Comparison of ENCODE assay signal across 19 cellular contexts in genomic region chr15:91973481-91973880, GRCh38.
DNase-seq lines count a peak whose midpoint lies in the region; ATAC-seq and TF ChIP-seq lines count a peak whose summit lies in the region.
"Had no signal": no experiment of that assay in that cellular context is flagged by ENCODE, and none has a peak within 500 bp of the region (broad histone marks: within the 10 kb centered on the region; RNA-seq: fewer than 3 reads in every experiment).

No MANE protein-coding gene starts in this region.

- H3K9me3 ChIP-seq in BE2C, result no peaks in the 10 kb centered on the region
- H3K9me3 ChIP-seq in HEK293 (ENCODE audit: control insufficient read depth, insufficient read depth, low read depth, low read length), result no peaks in the 10 kb centered on the region
- H3K9me3 ChIP-seq: body of pancreas, pancreas, tibial artery had no signal

- DNase-seq in BE2C (peak; percentile 25), foreskin keratinocyte (peak; percentile 74 to 85), epidermal melanocyte (ENCODE audit: insufficient read length, low spot score) (no peak), NCI-H748 (lab: John Stamatoyannopoulos, UW; ENCODE audit: unreplicated experiment) (no peak), DMS79 treated with DMSO at 0.1 percent for 48 hours (lab: John Stamatoyannopoulos, UW) (no peak), ACHN (no peak)
- DNase-seq: activated CD4-positive, alpha-beta T cell treated with anti-CD3 and anti-CD28 coated beads, Interleukin-2, amount 50 U/mL, for 4 hours; activated T-cell treated with anti-CD3 and anti-CD28 coated beads, Interleukin-2, amount 50 U/mL, for 24 hours; body of pancreas; C1 segment of cervical spinal cord; effector memory CD4-positive, alpha-beta T cell; foreskin melanocyte; MM.1S; NCI-H226; pancreas; tibial artery had no signal

- H3K4me3 ChIP-seq in BE2C (ENCODE audit: low read depth, low read length) (no peak overlapping the region), HEK293 (ENCODE audit: low read depth, low read length) (no peak overlapping the region)
- H3K4me3 ChIP-seq: body of pancreas, pancreas, tibial artery had no signal

- CTCF ChIA-PET in HEK293 (lab: Yijun Ruan, JAX), result interaction anchor here (0.6 kb wide), 1 partner anchor 149 kb away, joined by 3 read pairs; no protein-coding TSS in a partner anchor

- H3K27me3 ChIP-seq in BE2C (no peaks in the 10 kb centered on the region), foreskin keratinocyte (no peaks in the 10 kb centered on the region)
- H3K27me3 ChIP-seq: pancreas, tibial artery had no signal

- H3K36me3 ChIP-seq in BE2C, result no peaks in the 10 kb centered on the region
- H3K36me3 ChIP-seq in HEK293 (ENCODE audit: control insufficient read depth in 2 of 2, insufficient read depth in 1 of 2, low read length in 2 of 2), result no peaks in the 10 kb centered on the region
- H3K36me3 ChIP-seq: pancreas, tibial artery had no signal

- POLR2A ChIA-PET in HEK293 (lab: Yijun Ruan, JAX), result no interaction called here

- TF ChIP-seq CTCF in BE2C (IDR thresholded peaks at IDR 0.05; ENCODE audit: low read depth, low read length) (peak; percentile 63), HEK293 (tag by site-specific recombination; IDR thresholded peaks at IDR 0.05) (no peak), VCaP (conservative IDR thresholded peaks at IDR 0.05) (peak; percentile 46; the same call in 1 of the 2 replicates), foreskin keratinocyte (conservative IDR thresholded peaks at IDR 0.05) (peak; percentile 92)

- peak; percentile 82 for ATAC-seq in foreskin keratinocyte
- ATAC-seq: body of pancreas; stimulated activated effector memory CD8-positive, alpha-beta T cell treated with anti-CD3 and anti-CD28 coated beads, Interleukin-12 subunit alpha, Interleukin-12 subunit beta, amount 100 ng/mL, for 72 hours had no signal

- no peak overlapping the region for H3K27ac ChIP-seq in HEK293 (ENCODE audit: extremely low read depth, low read depth, low read length)
- no peak overlapping the region for H3K27ac ChIP-seq in VCaP
- peak overlapping the region; percentile 91 for H3K27ac ChIP-seq in foreskin keratinocyte
- H3K27ac ChIP-seq: body of pancreas, pancreas, tibial artery had no signal

- in situ Hi-C loops in ACHN (cut with HindIII; ENCODE audit: low pct_ligation_motif_present, low pct_unique_long_range_greater_than_20kb, low sequenced_read_pairs), result no loop called here

- H3K4me1 ChIP-seq in BE2C, result peaks cover 3% of the 10 kb centered on the region
- no peaks in the 10 kb centered on the region for H3K4me1 ChIP-seq in HEK293 (ENCODE audit: control insufficient read depth, insufficient read depth, low read length)
- H3K4me1 ChIP-seq in foreskin keratinocyte, result peaks cover 23% of the 10 kb centered on the region
- H3K4me1 ChIP-seq: pancreas had no signal

TF ChIP-seq in HEK293, 187 proteins besides CTCF, POLR2A, EP300 and RAD21:
- no peak for TF ChIP-seq ZNF626 (tag by site-specific recombination; IDR thresholded peaks at IDR 0.05)
- peak; percentile 66 for TF ChIP-seq ZNF600 (tag by site-specific recombination; IDR thresholded peaks at IDR 0.05)

Comparison
In these comparisons a context has a peak if more than half of its experiments do, and no peak if none do; other contexts are left out.
1. DNase-seq: peak in BE2C (single experiment) and foreskin keratinocyte (2 of 2); none in epidermal melanocyte (single experiment), NCI-H748 (single experiment), DMS79 treated with DMSO at 0.1 percent for 48 hours (single experiment) and ACHN (single experiment).